ENCODE assay signal across 11 cellular contexts in genomic region chr11:104799251-104799650, GRCh38.
DNase-seq lines count a peak whose midpoint lies in the region; ATAC-seq and TF ChIP-seq lines count a peak whose summit lies in the region.
"Had no signal": no experiment of that assay in that cellular context is flagged by ENCODE, and none has a peak within 500 bp of the region (broad histone marks: within the 10 kb centered on the region; RNA-seq: fewer than 3 reads in every experiment).

No MANE protein-coding gene starts in this region.

- no peak for TF ChIP-seq CTCF in left lung (IDR thresholded peaks at IDR 0.05)

- no peaks in the 10 kb centered on the region for H3K4me1 ChIP-seq in left lung

- H3K27me3 ChIP-seq in left lung, result no peaks in the 10 kb centered on the region

- peaks cover 0 to 3% of the 10 kb centered on the region in 2 donors for H3K9me3 ChIP-seq in left lung
- H3K9me3 ChIP-seq: thoracic aorta had no signal

- ATAC-seq in GM18508 (IDR thresholded peaks at IDR 0.05; ENCODE audit: insufficient read depth, unreplicated experiment), result peak; percentile 68
- peak; percentile 92 for ATAC-seq in GM21423 (IDR thresholded peaks at IDR 0.05; ENCODE audit: unreplicated experiment)
- ATAC-seq in HG03280 (IDR thresholded peaks at IDR 0.05; ENCODE audit: unreplicated experiment), result peak; percentile 97
- peak; percentile 70 for ATAC-seq in central memory CD8-positive, alpha-beta T cell (replicated peaks; ENCODE audit: extremely low read depth, poor library complexity, severe bottlenecking)
- no peak for ATAC-seq in left lung

- H3K4me3 Mint-ChIP-seq in central memory CD8-positive, alpha-beta T cell, result peak overlapping the region; percentile 72
- H3K4me3 Mint-ChIP-seq: brain had no signal

- intact Hi-C loops in left lung (cut with DNase I), result no loop called here

- no peak overlapping the region for H3K4me3 ChIP-seq in left lung

- H3K27ac ChIP-seq in left lung, result no peak overlapping the region
- H3K27ac ChIP-seq: thoracic aorta had no signal

- H3K9me3 Mint-ChIP-seq in central memory CD8-positive, alpha-beta T cell, result no peaks in the 10 kb centered on the region

- H3K4me1 Mint-ChIP-seq in central memory CD8-positive, alpha-beta T cell, result peaks cover 31% of the 10 kb centered on the region
- H3K4me1 Mint-ChIP-seq: brain had no signal

- no peaks in the 10 kb centered on the region for H3K36me3 Mint-ChIP-seq in central memory CD8-positive, alpha-beta T cell (ENCODE audit: insufficient read depth)
- H3K36me3 Mint-ChIP-seq: brain had no signal

- no peak for DNase-seq in central memory CD8-positive, alpha-beta T cell (ENCODE audit: low spot score in 2 of 2)
- DNase-seq in 8988T (no peak), left lung (no peak), mucosa of gallbladder (ENCODE audit: low spot score) (no peak), NCI-H226 (no peak)
- DNase-seq: IMR-90 had no signal

- peak overlapping the region; percentile 94 for H3K27ac Mint-ChIP-seq in central memory CD8-positive, alpha-beta T cell (ENCODE audit: low read depth)
- H3K27ac Mint-ChIP-seq: brain had no signal

- H3K36me3 ChIP-seq in left lung, result no peaks in the 10 kb centered on the region
- H3K36me3 ChIP-seq: thoracic aorta had no signal

- H3K27me3 Mint-ChIP-seq in central memory CD8-positive, alpha-beta T cell, result no peaks in the 10 kb centered on the region
- H3K27me3 Mint-ChIP-seq: brain had no signal
